Comparison of ENCODE assay signal across 1 cellular context in genomic region chr1:155241069-155241679, GRCh38.
TF ChIP-seq lines count a peak whose summit lies in the region.

No MANE protein-coding gene starts in this region.

TF ChIP-seq in HepG2, 621 proteins besides CTCF, POLR2A, EP300 and RAD21 (continued from another document):
- TF ChIP-seq, protein P1, sequence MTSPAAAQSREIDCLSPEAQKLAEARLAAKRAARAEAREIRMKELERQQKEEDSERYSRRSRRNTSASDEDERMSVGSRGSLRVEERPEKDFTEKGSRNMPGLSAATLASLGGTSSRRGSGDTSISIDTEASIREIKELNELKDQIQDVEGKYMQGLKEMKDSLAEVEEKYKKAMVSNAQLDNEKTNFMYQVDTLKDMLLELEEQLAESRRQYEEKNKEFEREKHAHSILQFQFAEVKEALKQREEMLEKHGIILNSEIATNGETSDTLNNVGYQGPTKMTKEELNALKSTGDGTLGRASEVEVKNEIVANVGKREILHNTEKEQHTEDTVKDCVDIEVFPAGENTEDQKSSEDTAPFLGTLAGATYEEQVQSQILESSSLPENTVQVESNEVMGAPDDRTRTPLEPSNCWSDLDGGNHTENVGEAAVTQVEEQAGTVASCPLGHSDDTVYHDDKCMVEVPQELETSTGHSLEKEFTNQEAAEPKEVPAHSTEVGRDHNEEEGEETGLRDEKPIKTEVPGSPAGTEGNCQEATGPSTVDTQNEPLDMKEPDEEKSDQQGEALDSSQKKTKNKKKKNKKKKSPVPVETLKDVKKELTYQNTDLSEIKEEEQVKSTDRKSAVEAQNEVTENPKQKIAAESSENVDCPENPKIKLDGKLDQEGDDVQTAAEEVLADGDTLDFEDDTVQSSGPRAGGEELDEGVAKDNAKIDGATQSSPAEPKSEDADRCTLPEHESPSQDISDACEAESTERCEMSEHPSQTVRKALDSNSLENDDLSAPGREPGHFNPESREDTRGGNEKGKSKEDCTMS (CRISPR knock-in tag; conservative IDR thresholded peaks at IDR 0.05), result no peak
- TF ChIP-seq, protein P2, sequence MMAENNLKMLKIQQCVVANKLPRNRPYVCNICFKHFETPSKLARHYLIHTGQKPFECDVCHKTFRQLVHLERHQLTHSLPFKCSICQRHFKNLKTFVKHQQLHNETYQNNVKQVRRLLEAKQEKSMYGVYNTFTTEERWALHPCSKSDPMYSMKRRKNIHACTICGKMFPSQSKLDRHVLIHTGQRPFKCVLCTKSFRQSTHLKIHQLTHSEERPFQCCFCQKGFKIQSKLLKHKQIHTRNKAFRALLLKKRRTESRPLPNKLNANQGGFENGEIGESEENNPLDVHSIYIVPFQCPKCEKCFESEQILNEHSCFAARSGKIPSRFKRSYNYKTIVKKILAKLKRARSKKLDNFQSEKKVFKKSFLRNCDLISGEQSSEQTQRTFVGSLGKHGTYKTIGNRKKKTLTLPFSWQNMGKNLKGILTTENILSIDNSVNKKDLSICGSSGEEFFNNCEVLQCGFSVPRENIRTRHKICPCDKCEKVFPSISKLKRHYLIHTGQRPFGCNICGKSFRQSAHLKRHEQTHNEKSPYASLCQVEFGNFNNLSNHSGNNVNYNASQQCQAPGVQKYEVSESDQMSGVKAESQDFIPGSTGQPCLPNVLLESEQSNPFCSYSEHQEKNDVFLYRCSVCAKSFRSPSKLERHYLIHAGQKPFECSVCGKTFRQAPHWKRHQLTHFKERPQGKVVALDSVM (CRISPR knock-in tag; IDR thresholded peaks at IDR 0.05), result no peak
- TF ChIP-seq KLF13 (CRISPR knock-in tag; IDR thresholded peaks at IDR 0.05), result no peak
- TF ChIP-seq TEF (CRISPR knock-in tag; IDR thresholded peaks at IDR 0.05), result no peak
- TF ChIP-seq, protein P3, sequence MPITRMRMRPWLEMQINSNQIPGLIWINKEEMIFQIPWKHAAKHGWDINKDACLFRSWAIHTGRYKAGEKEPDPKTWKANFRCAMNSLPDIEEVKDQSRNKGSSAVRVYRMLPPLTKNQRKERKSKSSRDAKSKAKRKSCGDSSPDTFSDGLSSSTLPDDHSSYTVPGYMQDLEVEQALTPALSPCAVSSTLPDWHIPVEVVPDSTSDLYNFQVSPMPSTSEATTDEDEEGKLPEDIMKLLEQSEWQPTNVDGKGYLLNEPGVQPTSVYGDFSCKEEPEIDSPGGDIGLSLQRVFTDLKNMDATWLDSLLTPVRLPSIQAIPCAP (CRISPR knock-in tag; IDR thresholded peaks at IDR 0.05; ENCODE audit: low read depth), result no peak
- TF ChIP-seq CEBPG (CRISPR knock-in tag; IDR thresholded peaks at IDR 0.05), result peak; percentile 87
- TF ChIP-seq TARDBP (CRISPR knock-in tag; IDR thresholded peaks at IDR 0.05), result no peak
- peak; percentile 100 for TF ChIP-seq KAT8 (CRISPR knock-in tag; IDR thresholded peaks at IDR 0.05)
- TF ChIP-seq, protein P4, sequence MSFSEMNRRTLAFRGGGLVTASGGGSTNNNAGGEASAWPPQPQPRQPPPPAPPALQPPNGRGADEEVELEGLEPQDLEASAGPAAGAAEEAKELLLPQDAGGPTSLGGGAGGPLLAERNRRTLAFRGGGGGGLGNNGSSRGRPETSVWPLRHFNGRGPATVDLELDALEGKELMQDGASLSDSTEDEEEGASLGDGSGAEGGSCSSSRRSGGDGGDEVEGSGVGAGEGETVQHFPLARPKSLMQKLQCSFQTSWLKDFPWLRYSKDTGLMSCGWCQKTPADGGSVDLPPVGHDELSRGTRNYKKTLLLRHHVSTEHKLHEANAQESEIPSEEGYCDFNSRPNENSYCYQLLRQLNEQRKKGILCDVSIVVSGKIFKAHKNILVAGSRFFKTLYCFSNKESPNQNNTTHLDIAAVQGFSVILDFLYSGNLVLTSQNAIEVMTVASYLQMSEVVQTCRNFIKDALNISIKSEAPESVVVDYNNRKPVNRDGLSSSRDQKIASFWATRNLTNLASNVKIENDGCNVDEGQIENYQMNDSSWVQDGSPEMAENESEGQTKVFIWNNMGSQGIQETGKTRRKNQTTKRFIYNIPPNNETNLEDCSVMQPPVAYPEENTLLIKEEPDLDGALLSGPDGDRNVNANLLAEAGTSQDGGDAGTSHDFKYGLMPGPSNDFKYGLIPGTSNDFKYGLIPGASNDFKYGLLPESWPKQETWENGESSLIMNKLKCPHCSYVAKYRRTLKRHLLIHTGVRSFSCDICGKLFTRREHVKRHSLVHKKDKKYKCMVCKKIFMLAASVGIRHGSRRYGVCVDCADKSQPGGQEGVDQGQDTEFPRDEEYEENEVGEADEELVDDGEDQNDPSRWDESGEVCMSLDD (CRISPR knock-in tag; IDR thresholded peaks at IDR 0.05; ENCODE audit: borderline replicate concordance), result no peak
- no peak for TF ChIP-seq ZNF552 (CRISPR knock-in tag; IDR thresholded peaks at IDR 0.05; ENCODE audit: borderline replicate concordance)
- TF ChIP-seq, protein P5, sequence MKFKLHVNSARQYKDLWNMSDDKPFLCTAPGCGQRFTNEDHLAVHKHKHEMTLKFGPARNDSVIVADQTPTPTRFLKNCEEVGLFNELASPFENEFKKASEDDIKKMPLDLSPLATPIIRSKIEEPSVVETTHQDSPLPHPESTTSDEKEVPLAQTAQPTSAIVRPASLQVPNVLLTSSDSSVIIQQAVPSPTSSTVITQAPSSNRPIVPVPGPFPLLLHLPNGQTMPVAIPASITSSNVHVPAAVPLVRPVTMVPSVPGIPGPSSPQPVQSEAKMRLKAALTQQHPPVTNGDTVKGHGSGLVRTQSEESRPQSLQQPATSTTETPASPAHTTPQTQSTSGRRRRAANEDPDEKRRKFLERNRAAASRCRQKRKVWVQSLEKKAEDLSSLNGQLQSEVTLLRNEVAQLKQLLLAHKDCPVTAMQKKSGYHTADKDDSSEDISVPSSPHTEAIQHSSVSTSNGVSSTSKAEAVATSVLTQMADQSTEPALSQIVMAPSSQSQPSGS (CRISPR knock-in tag; IDR thresholded peaks at IDR 0.05), result 0 out of 2 replicates have a peak, but pooled peaks have one; percentile 37
- no peak for TF ChIP-seq PBX2 (CRISPR knock-in tag; IDR thresholded peaks at IDR 0.05)
- no peak for TF ChIP-seq RFXANK (CRISPR knock-in tag; IDR thresholded peaks at IDR 0.05)
- no peak for TF ChIP-seq ZNF263 (CRISPR knock-in tag; IDR thresholded peaks at IDR 0.05)
- no peak for TF ChIP-seq ATF3 (CRISPR knock-in tag; IDR thresholded peaks at IDR 0.05)
- no peak for TF ChIP-seq ZNF503 (CRISPR knock-in tag; IDR thresholded peaks at IDR 0.05)
- TF ChIP-seq KDM4B (CRISPR knock-in tag; IDR thresholded peaks at IDR 0.05), result no peak; the same call in 1 of the 2 replicates
- peak; percentile 81 for TF ChIP-seq GABPB1 (CRISPR knock-in tag; IDR thresholded peaks at IDR 0.05)
- no peak for TF ChIP-seq RARA (CRISPR knock-in tag; IDR thresholded peaks at IDR 0.05)
- TF ChIP-seq ZNF333 (CRISPR knock-in tag; IDR thresholded peaks at IDR 0.05; ENCODE audit: borderline replicate concordance), result no peak
